Comparison of ENCODE assay signal across 8 cellular contexts in the genomic region with DNA sequence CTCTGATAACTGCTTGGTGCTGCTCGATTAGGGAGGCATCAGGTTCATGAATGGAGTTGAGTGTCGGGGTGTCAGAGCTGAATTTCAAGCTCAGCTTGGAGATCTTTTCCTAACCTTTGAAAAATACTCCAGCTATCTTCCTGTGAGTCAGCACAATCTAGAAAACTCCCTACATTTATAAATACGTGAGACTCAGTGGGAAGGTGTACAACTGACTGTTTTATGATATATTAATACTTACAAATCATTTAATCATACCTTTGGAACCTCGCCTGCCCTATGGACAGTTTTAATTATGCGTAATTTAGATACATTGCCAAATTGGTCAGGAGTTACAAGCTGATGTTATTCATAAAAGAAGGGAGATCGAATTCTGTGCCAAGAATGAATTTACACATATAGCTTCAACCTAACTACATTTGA. TPM values are rescaled to one million over a fixed set of nuclear protein-coding genes. Genes with fewer than 3 reads are reported as not detected.
DNase-seq lines count a peak whose midpoint lies in the region; ATAC-seq, FAIRE-seq and TF ChIP-seq lines count a peak whose summit lies in the region.

No MANE protein-coding gene starts in this region.

- H3K27me3 ChIP-seq in Caco-2 (replicated peaks; ENCODE audit: control insufficient read depth, insufficient read depth, low read length) = no peaks in the 10 kb centered on the region

- BruUV-seq in Caco-2 (replicated peaks; lab: Mats Ljungman, UMichigan) = no TSS peak

- peaks cover 69% of the 10 kb centered on the region for H3K4me1 Mint-ChIP-seq in Caco-2 (ENCODE audit: low read depth, unreplicated experiment)
- H3K4me1 Mint-ChIP-seq in natural killer cell treated with Interleukin-12 subunit alpha and Interleukin-12 subunit beta and Interleukin-15 and Interleukin-18, amount 100 ng/mL, for 72 hours (ENCODE audit: low read depth in 2 of 2) = peaks cover 19 to 21% of the 10 kb centered on the region in 2 donors

- intact Hi-C loops in Caco-2 (cut with micrococcal nuclease; ENCODE audit: unreplicated experiment) = loop anchor here (5.0 kb wide), 1 partner anchor 105 kb away; a partner anchor contains a TSS

- no peak for TF ChIP-seq CTCF in Caco-2 (IDR thresholded peaks at IDR 0.05; ENCODE audit: insufficient read depth in 1 of 2, low read depth in 1 of 2, low read length in 1 of 2, severe bottlenecking in 1 of 2, unreplicated experiment in 1 of 2)

- peaks cover 10% of the 10 kb centered on the region for H3K36me3 Mint-ChIP-seq in Caco-2 (ENCODE audit: insufficient read depth, unreplicated experiment)
- no peaks in the 10 kb centered on the region for H3K36me3 Mint-ChIP-seq in natural killer cell treated with Interleukin-12 subunit alpha and Interleukin-12 subunit beta and Interleukin-15 and Interleukin-18, amount 100 ng/mL, for 72 hours

- H3K9me3 Mint-ChIP-seq in Caco-2 (ENCODE audit: unreplicated experiment) = no peaks in the 10 kb centered on the region
- no peaks in the 10 kb centered on the region for H3K9me3 Mint-ChIP-seq in natural killer cell treated with Interleukin-12 subunit alpha and Interleukin-12 subunit beta and Interleukin-15 and Interleukin-18, amount 100 ng/mL, for 72 hours

- CTCF ChIA-PET in Caco-2 (lab: Charles Lee) = interaction anchor here (1.0 to 1.5 kb wide), 3 partner anchors 28 to 349 kb away, joined by 4 to 7 read pairs (median 4); no protein-coding TSS in a partner anchor

- H3K4me3 Mint-ChIP-seq in Caco-2 (ENCODE audit: unreplicated experiment) = peak overlapping the region; percentile 93
- peak overlapping the region; percentile 94 for H3K4me3 Mint-ChIP-seq in natural killer cell treated with Interleukin-12 subunit alpha and Interleukin-12 subunit beta and Interleukin-15 and Interleukin-18, amount 100 ng/mL, for 72 hours

- peaks cover 62% of the 10 kb centered on the region for H3K4me1 ChIP-seq in Caco-2

- peak; percentile 62 for FAIRE-seq in colon (lab: Jason Lieb, UNC)

- ATAC-seq in natural killer cell treated with Interleukin-12 subunit alpha and Interleukin-12 subunit beta and Interleukin-15 and Interleukin-18, amount 100 ng/mL, for 72 hours = no peak
- ATAC-seq in GM18511 (IDR thresholded peaks at IDR 0.05; ENCODE audit: unreplicated experiment) (no peak), GM21529 (IDR thresholded peaks at IDR 0.05; ENCODE audit: unreplicated experiment) (no peak)

- H3K36me3 ChIP-seq in Caco-2 (ENCODE audit: control insufficient read depth, insufficient read depth, low read length) (peaks cover 2% of the 10 kb centered on the region; the same call in 1 of the 2 replicates), KOPT-K1 (ENCODE audit: insufficient read depth, low read length) (peaks cover 9% of the 10 kb centered on the region; the same call in 1 of the 2 replicates)

- H3K4me3 ChIP-seq in Caco-2 (ENCODE audit: low read depth, low read length) = peak overlapping the region; percentile 98

- H3K27ac Mint-ChIP-seq in Caco-2 (ENCODE audit: unreplicated experiment) = peak overlapping the region; percentile 87
- peak overlapping the region; percentile 66 to 89 for H3K27ac Mint-ChIP-seq in natural killer cell treated with Interleukin-12 subunit alpha and Interleukin-12 subunit beta and Interleukin-15 and Interleukin-18, amount 100 ng/mL, for 72 hours

- H3K27me3 Mint-ChIP-seq in Caco-2 (ENCODE audit: insufficient read depth, unreplicated experiment) = no peaks in the 10 kb centered on the region
- H3K27me3 Mint-ChIP-seq in natural killer cell treated with Interleukin-12 subunit alpha and Interleukin-12 subunit beta and Interleukin-15 and Interleukin-18, amount 100 ng/mL, for 72 hours = peaks cover 3 to 10% of the 10 kb centered on the region in 2 donors

- H3K27ac ChIP-seq in KOPT-K1 (ENCODE audit: low read depth, low read length, poor library complexity, severe bottlenecking) = peak overlapping the region; percentile 81

- H3K9me3 ChIP-seq in Caco-2 (no peaks in the 10 kb centered on the region), KOPT-K1 (ENCODE audit: insufficient read depth, low read length, poor library complexity, severe bottlenecking) (no peaks in the 10 kb centered on the region)

- DNase-seq in Caco-2 (no peak), NCI-H2029 treated with DMSO at 0.1 percent for 48 hours (lab: John Stamatoyannopoulos, UW) (no peak), DMS 273 (lab: John Stamatoyannopoulos, UW; ENCODE audit: unreplicated experiment) (no peak)
- DNase-seq in natural killer cell treated with Interleukin-12 subunit alpha and Interleukin-12 subunit beta and Interleukin-15 and Interleukin-18, amount 100 ng/mL, for 72 hours (ENCODE audit: low spot score) = no peak

- POLR2A ChIA-PET in Caco-2 (lab: Charles Lee) = no interaction called here

RNA-seq across cellular contexts. Expression of a gene that starts 1.0 kb away (rescaled TPM):
- 70.4 and 80.7 TPM in 2 replicates for total RNA-seq in Caco-2 (2022)
- total RNA-seq in natural killer cell treated with Interleukin-12 subunit alpha and Interleukin-12 subunit beta and Interleukin-15 and Interleukin-18, amount 100 ng/mL, for 72 hours = 10 to 100 TPM; 31.7 to 40.5 TPM
